ENCODE assay signal across 10 cellular contexts in genomic region chr1:205896351-205896750, GRCh38. TPM values are rescaled to one million over a fixed set of nuclear protein-coding genes. Genes with fewer than 3 reads are reported as not detected.
"Had no signal": no experiment of that assay in that cellular context is flagged by ENCODE, and none has a peak within 500 bp of the region (broad histone marks: within the 10 kb centered on the region; RNA-seq: fewer than 3 reads in every experiment).

No MANE protein-coding gene starts in this region.

- DNase-seq: IMR-90, KBM-7, KG1 had no signal

- H3K27ac ChIP-seq: HL-60, KMS-11 had no signal

- FAIRE-seq: HepG2, HTR-8/SVneo had no signal

- H3K4me2 ChIP-seq: KMS-11 had no signal

- H3K36me3 Mint-ChIP-seq: IgD-negative memory B cell had no signal

- H3K9ac ChIP-seq: KMS-11 had no signal

- ATAC-seq: HepG2 had no signal

RNA-seq across cellular contexts. Expression of gene PM20D1, which starts 46.4 kb away (rescaled TPM):
- total RNA-seq: HepG2, HT-29, HT1080, IMR-90 had no signal
- polyA plus RNA-seq: HepG2, IMR-90 had no signal

RNA-seq across cellular contexts. Expression of gene SLC26A9, which starts 46.9 kb away (rescaled TPM):
- total RNA-seq: IMR-90 had no signal
- polyA plus RNA-seq: IgD-negative memory B cell, IMR-90 had no signal
